In the genomic region with DNA sequence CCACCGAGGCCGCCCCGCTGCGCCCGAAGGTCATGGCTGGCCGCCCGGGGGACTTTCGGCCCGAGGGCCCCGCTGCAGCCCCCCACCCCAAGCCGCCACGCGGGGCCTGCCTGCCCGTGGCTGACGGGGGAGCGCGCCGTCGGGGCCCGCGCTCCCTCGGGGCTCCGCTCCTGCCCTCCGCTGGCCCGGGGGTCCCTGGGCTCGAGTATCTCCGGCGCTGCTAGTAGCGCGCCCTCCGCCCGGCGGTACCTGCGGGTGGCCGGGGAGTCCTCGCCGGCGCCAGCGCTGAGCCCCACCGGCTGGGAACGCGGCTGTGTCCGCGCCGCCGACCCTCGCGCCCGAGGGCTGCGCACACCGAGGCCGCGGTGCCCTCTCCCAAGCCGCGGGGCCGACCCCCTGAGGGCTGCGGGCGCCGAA, we compare ENCODE assay signal across 8 cellular contexts. TPM values are rescaled to one million over a fixed set of nuclear protein-coding genes. Genes with fewer than 3 reads are reported as not detected.
DNase-seq lines count a peak whose midpoint lies in the region; ATAC-seq and TF ChIP-seq lines count a peak whose summit lies in the region.

No MANE protein-coding gene starts in this region.

- TF ChIP-seq POLR2A in transverse colon (IDR thresholded peaks at IDR 0.05), result no peak

- ATAC-seq in activated T-cell treated with anti-CD3 and anti-CD28 coated beads, Interleukin-2, amount 50 U/mL, for 72 hours (replicated peaks in 1 of 2), result peak; percentile 27 to 29
- peak; percentile 2 for ATAC-seq in PC-3

- in situ Hi-C loops in transverse colon (cut with MboI; ENCODE audit: low pct_ligation_motif_present in 1 of 4, low pct_unique_long_range_greater_than_20kb in 1 of 4, low sequenced_read_pairs in 3 of 4) (no loop called here), GM13976 (cut with MboI; ENCODE audit: low sequenced_read_pairs, unreplicated experiment) (no loop called here)

- no peak for TF ChIP-seq CTCF in PC-3 (conservative IDR thresholded peaks at IDR 0.05; ENCODE audit: low read depth, low read length)
- no peak for TF ChIP-seq CTCF in transverse colon (IDR thresholded peaks at IDR 0.05)
- TF ChIP-seq CTCF in GM13976 (IDR thresholded peaks at IDR 0.05; ENCODE audit: borderline replicate concordance, control extremely low read depth, extremely low read depth, insufficient read depth, missing control alignments), result no peak

- peak overlapping the region; percentile 65 to 77 for H3K4me3 Mint-ChIP-seq in activated T-cell treated with anti-CD3 and anti-CD28 coated beads, Interleukin-2, amount 50 U/mL, for 72 hours

- peaks cover 17% of the 10 kb centered on the region for H3K4me1 Mint-ChIP-seq in activated T-cell treated with anti-CD3 and anti-CD28 coated beads, Interleukin-2, amount 50 U/mL, for 72 hours (ENCODE audit: low read depth)

- no peaks in the 10 kb centered on the region for H4K20me1 ChIP-seq in PC-3 (ENCODE audit: low read length)

- H3K9me3 ChIP-seq in PC-3 (ENCODE audit: low read length) (no peaks in the 10 kb centered on the region), iPS-15b (ENCODE audit: control insufficient read depth, insufficient read depth, low read length) (no peaks in the 10 kb centered on the region), transverse colon (no peaks in the 10 kb centered on the region)

- H3K4me1 ChIP-seq in PC-3 (ENCODE audit: insufficient read depth, low read length) (peaks cover 15% of the 10 kb centered on the region), iPS-15b (ENCODE audit: control insufficient read depth, insufficient read depth, low read length) (peaks cover 14% of the 10 kb centered on the region), transverse colon (peaks cover 0 to 20% (median 13%) of the 10 kb centered on the region in 4 donors)

- DNase-seq in activated T-cell treated with anti-CD3 and anti-CD28 coated beads, Interleukin-2, amount 50 U/mL, for 72 hours, result no peak
- no peak for DNase-seq in activated T-cell treated with anti-CD3 and anti-CD28 coated beads, Interleukin-2, amount 50 U/mL, for 1 hour
- DNase-seq in PC-3 (no peak), transverse colon (no peak), H4 (ENCODE audit: low spot score) (no peak), NCI-H446 treated with DMSO at 0.1 percent for 48 hours (lab: John Stamatoyannopoulos, UW) (no peak), GM13976 (ENCODE audit: low spot score) (no peak)

- no peaks in the 10 kb centered on the region for H3K9me2 ChIP-seq in PC-3 (replicated peaks; ENCODE audit: low read length)

- H3K36me3 ChIP-seq in PC-3 (ENCODE audit: low read depth, low read length), result no peaks in the 10 kb centered on the region
- H3K36me3 ChIP-seq in iPS-15b (ENCODE audit: control insufficient read depth, insufficient read depth, low read length), result peaks cover 9% of the 10 kb centered on the region
- H3K36me3 ChIP-seq in transverse colon, result no peaks in the 10 kb centered on the region

- H3F3A ChIP-seq in PC-3 (ENCODE audit: low read length, unreplicated experiment), result no peaks in the 10 kb centered on the region

- peaks cover 18% of the 10 kb centered on the region for H3K27me3 Mint-ChIP-seq in activated T-cell treated with anti-CD3 and anti-CD28 coated beads, Interleukin-2, amount 50 U/mL, for 72 hours (ENCODE audit: low read depth)

- CTCF ChIA-PET in PC-3 (lab: Charles Lee), result interaction anchor here (0.6 kb wide), 2 partner anchors 153 to 167 kb away, joined by 3 to 6 read pairs; no protein-coding TSS in a partner anchor

- H3K27ac ChIP-seq in PC-3 (ENCODE audit: low read length) (no peak overlapping the region), transverse colon (peak overlapping the region; percentile 77 to 84 (median 82))

- POLR2A ChIA-PET in PC-3 (lab: Charles Lee; ENCODE audit: unreplicated experiment), result interaction anchor here (0.6 kb wide), 1 partner anchor 89 kb away, joined by 6 read pairs; no protein-coding TSS in a partner anchor

- H3K9me3 Mint-ChIP-seq in activated T-cell treated with anti-CD3 and anti-CD28 coated beads, Interleukin-2, amount 50 U/mL, for 72 hours, result no peaks in the 10 kb centered on the region

- H3K4me2 ChIP-seq in PC-3 (ENCODE audit: low read length), result peak overlapping the region; percentile 92

- WGBS in transverse colon (ENCODE audit: low coverage in 1 of 2), 2 donors, result 12% methylated on average over 54 of the region's 59 CpGs; no CpG with 5 or more reads in 1 of the 2 donors

- H3K27ac Mint-ChIP-seq in activated T-cell treated with anti-CD3 and anti-CD28 coated beads, Interleukin-2, amount 50 U/mL, for 72 hours, result no peak overlapping the region

- peak overlapping the region; percentile 86; the same call in 1 of the 2 replicates for H2AFZ ChIP-seq in PC-3 (ENCODE audit: low read length)

- H3K9ac ChIP-seq in PC-3 (ENCODE audit: low read length), result peak overlapping the region; percentile 71; the same call in 1 of the 2 replicates
- peak overlapping the region; percentile 85 for H3K9ac ChIP-seq in iPS-15b (ENCODE audit: low read depth, low read length)

- peaks cover 0 to 2% of the 10 kb centered on the region in 2 donors for H3K36me3 Mint-ChIP-seq in activated T-cell treated with anti-CD3 and anti-CD28 coated beads, Interleukin-2, amount 50 U/mL, for 72 hours (ENCODE audit: insufficient read depth in 2 of 2)

- no peak for TF ChIP-seq EP300 in transverse colon (IDR thresholded peaks at IDR 0.05; ENCODE audit: low read depth)

- no TSS peak for BruUV-seq in PC-3 (replicated peaks; lab: Mats Ljungman, UMichigan)

- intact Hi-C loops in PC-3 (cut with micrococcal nuclease) (no loop called here), transverse colon (cut with DNase I; ENCODE audit: low total_unique reads) (no loop called here)

- H3K27me3 ChIP-seq in PC-3 (ENCODE audit: low read length) (no peaks in the 10 kb centered on the region), iPS-15b (ENCODE audit: control insufficient read depth, insufficient read depth, low read length) (peaks cover 6% of the 10 kb centered on the region), transverse colon (peaks cover 31% of the 10 kb centered on the region)

- no peaks in the 10 kb centered on the region for H3K79me2 ChIP-seq in PC-3 (ENCODE audit: low read length)

- peak overlapping the region; percentile 75 for H3K4me3 ChIP-seq in PC-3 (ENCODE audit: low read length)
- H3K4me3 ChIP-seq in iPS-15b (ENCODE audit: low read depth, low read length), result peak overlapping the region; percentile 95
- peak overlapping the region; percentile 23 to 70 (median 64) for H3K4me3 ChIP-seq in transverse colon

RNA-seq across cellular contexts. Expression of a gene that starts 0.3 kb away (rescaled TPM):
- under 1 TPM; 0.16 to 0.22 TPM for total RNA-seq in activated T-cell treated with anti-CD3 and anti-CD28 coated beads, Interleukin-2, amount 50 U/mL, for 72 hours
- total RNA-seq in PC-3 (2014; rRNA removed) (2.3 and 2.4 TPM in 2 replicates), transverse colon (10 to 100 TPM; 11.3 to 25.4 (median 18.5) TPM)
- total RNA-seq in H4 (2014; rRNA removed; shearing (Covaris generic)), result 0.12 and 0.27 TPM in 2 replicates
